Comparison of ENCODE assay signal across 1 cellular context in genomic region chr22:31160328-31160978, GRCh38.
TF ChIP-seq lines count a peak whose summit lies in the region.

No MANE protein-coding gene starts in this region.

TF ChIP-seq in endothelial cell of umbilical vein, 7 proteins besides CTCF, POLR2A, EP300 and RAD21:
- no peak for TF ChIP-seq POLR2AphosphoS5 (IDR thresholded peaks at IDR 0.05; ENCODE audit: insufficient read depth, low read depth, low read length)
- no peak for TF ChIP-seq MYC (IDR thresholded peaks at IDR 0.05; ENCODE audit: low read depth, low read length)
- no peak for TF ChIP-seq GATA2 (IDR thresholded peaks at IDR 0.05; ENCODE audit: insufficient read depth, insufficient read length, low read depth, low read length)
- no peak for TF ChIP-seq EZH2 (IDR thresholded peaks at IDR 0.05; ENCODE audit: borderline replicate concordance, low read depth, low read length, severe bottlenecking)
